In the genomic region with DNA sequence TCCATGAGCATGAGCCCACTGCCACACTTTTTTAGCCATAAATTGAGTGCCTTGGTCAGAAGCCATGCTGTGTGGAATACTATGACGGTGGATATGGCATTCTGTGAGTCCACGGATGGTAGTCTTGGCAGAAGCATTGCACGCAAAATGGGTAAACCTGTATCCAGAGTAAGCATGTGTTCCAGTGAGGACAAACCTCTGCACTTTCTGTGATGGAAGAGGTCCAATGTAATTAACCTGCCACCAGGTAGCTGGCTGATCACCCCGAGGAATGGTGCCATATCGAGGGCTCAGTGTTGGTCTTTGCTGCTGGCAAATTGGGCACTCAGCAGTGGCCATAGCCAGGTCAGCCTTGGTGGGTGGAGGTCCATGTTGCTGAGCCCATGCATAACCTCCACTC, we compare ENCODE assay signal across 3 cellular contexts. TPM values are rescaled to one million over a fixed set of nuclear protein-coding genes. Genes with fewer than 3 reads are reported as not detected.
DNase-seq lines count a peak whose midpoint lies in the region; ATAC-seq and TF ChIP-seq lines count a peak whose summit lies in the region.
"Not testable (repeated sequence)": the region's sequence is repeated elsewhere in the genome, so short reads cannot be mapped to it uniquely, and the experiment has no call there.

No MANE protein-coding gene starts in this region.

- H3K9me3 ChIP-seq in neutrophil = not testable (repeated sequence)

- not testable (repeated sequence) for H3K27me3 ChIP-seq in neutrophil

- H3K4me3 ChIP-seq in neutrophil (ENCODE audit: low read depth in 1 of 2, low read length in 1 of 2) = not testable (repeated sequence)

- not testable (repeated sequence) for ATAC-seq in left ventricle myocardium superior
- peak; percentile 80 for ATAC-seq in left lobe of liver

- peaks cover 100% of the 10 kb centered on the region for H3K36me3 ChIP-seq in neutrophil

- peak; percentile 3 for DNase-seq in left ventricle myocardium superior
- DNase-seq in left lobe of liver (ENCODE audit: low spot score) = peak; percentile 62

- intact Hi-C loops in left ventricle myocardium superior (cut with micrococcal nuclease) = not testable (repeated sequence)

- peak overlapping the region; percentile 10 for H3K27ac ChIP-seq in neutrophil

- not testable (repeated sequence) for H3K4me1 ChIP-seq in neutrophil (ENCODE audit: control insufficient read depth in 1 of 2, insufficient read depth in 1 of 2, low read depth in 1 of 2, low read length in 1 of 2)

- not testable (repeated sequence) for TF ChIP-seq CTCF in neutrophil (IDR thresholded peaks at IDR 0.05)

RNA-seq across cellular contexts. Expression of a gene that starts 37.0 kb away (rescaled TPM):
- 29.1 TPM for total RNA-seq in left ventricle myocardium superior
- total RNA-seq in left lobe of liver = 4.5 TPM
